ENCODE assay signal across 8 cellular contexts in genomic region chr19:11506101-11506555, GRCh38. TPM values are rescaled to one million over a fixed set of nuclear protein-coding genes. Genes with fewer than 3 reads are reported as not detected.
A peak's percentile ranks its signal among the peaks of the same experiment; 100 is the strongest.
DNase-seq lines count a peak whose midpoint lies in the region; ATAC-seq and TF ChIP-seq lines count a peak whose summit lies in the region.

No MANE protein-coding gene starts in this region.

- H3K79me2 ChIP-seq in DOHH2 (ENCODE audit: control insufficient read depth, low read length) (peaks cover 34% of the 10 kb centered on the region), Karpas-422 (ENCODE audit: low read length) (peaks cover 29% of the 10 kb centered on the region)

- H3K27ac ChIP-seq in DOHH2 (ENCODE audit: low read depth, low read length) (peak overlapping the region; percentile 76), Karpas-422 (ENCODE audit: low read length) (peak overlapping the region; percentile 68), colonic mucosa (peak overlapping the region; percentile 94), muscle layer of duodenum (ENCODE audit: low read length) (peak overlapping the region; percentile 39)

- TF ChIP-seq CTCF in DOHH2 (IDR thresholded peaks at IDR 0.05; ENCODE audit: low read depth, low read length, poor library complexity, severe bottlenecking) (no peak), colonic mucosa (IDR thresholded peaks at IDR 0.05) (no peak)

- peak overlapping the region; percentile 90 for H3K4me3 ChIP-seq in DOHH2 (ENCODE audit: low read length)
- H3K4me3 ChIP-seq in Karpas-422 (ENCODE audit: low read length): peak overlapping the region; percentile 86
- peak overlapping the region; percentile 98 for H3K4me3 ChIP-seq in colonic mucosa
- H3K4me3 ChIP-seq in muscle layer of duodenum (ENCODE audit: low read depth in 1 of 2, low read length in 2 of 2): peak overlapping the region; percentile 75 to 81

- peaks cover 25% of the 10 kb centered on the region for H3K4me1 ChIP-seq in DOHH2 (ENCODE audit: control insufficient read depth, low read length)
- H3K4me1 ChIP-seq in Karpas-422 (ENCODE audit: low read length): peaks cover 27% of the 10 kb centered on the region
- no peaks in the 10 kb centered on the region for H3K4me1 ChIP-seq in colonic mucosa
- H3K4me1 ChIP-seq in muscle layer of duodenum (ENCODE audit: control insufficient read depth in 1 of 2, insufficient read depth in 2 of 2, low read length in 2 of 2): peaks cover 0 to 11% of the 10 kb centered on the region in 2 donors

- no peaks in the 10 kb centered on the region for H4K20me1 ChIP-seq in DOHH2 (ENCODE audit: control insufficient read depth, insufficient read depth, low read depth, low read length)
- H4K20me1 ChIP-seq in Karpas-422 (ENCODE audit: insufficient read depth, low read depth, low read length): no peaks in the 10 kb centered on the region

- peak; percentile 18 for ATAC-seq in GM21786 (IDR thresholded peaks at IDR 0.05; ENCODE audit: unreplicated experiment)

- H3K9me3 ChIP-seq in DOHH2 (ENCODE audit: control insufficient read depth, insufficient read depth, low read length) (no peaks in the 10 kb centered on the region), Karpas-422 (ENCODE audit: low read length) (no peaks in the 10 kb centered on the region), colonic mucosa (no peaks in the 10 kb centered on the region), muscle layer of duodenum (ENCODE audit: control insufficient read depth in 1 of 2, low read length in 2 of 2) (no peaks in the 10 kb centered on the region)

- peak overlapping the region; percentile 21; the same call in 1 of the 2 replicates for H2AFZ ChIP-seq in Karpas-422 (ENCODE audit: low read length)

- intact Hi-C loops in colonic mucosa (cut with DNase I): no loop called here

- DNase-seq in Karpas-422 (no peak), colonic mucosa (no peak), NCI-H2171 (lab: John Stamatoyannopoulos, UW) (no peak), SW480 (ENCODE audit: low spot score) (no peak), A172 (ENCODE audit: low spot score) (no peak)

- peak overlapping the region; percentile 92 for H3K4me2 ChIP-seq in DOHH2 (ENCODE audit: low read length)
- H3K4me2 ChIP-seq in Karpas-422 (ENCODE audit: low read depth, low read length, poor library complexity, severe bottlenecking): peak overlapping the region; percentile 96

- peaks cover 15% of the 10 kb centered on the region for H3K36me3 ChIP-seq in DOHH2 (ENCODE audit: control insufficient read depth, low read length)
- H3K36me3 ChIP-seq in Karpas-422 (ENCODE audit: insufficient read depth, low read length): 0 out of 2 replicates have a peak, but pooled peaks cover 3% of the 10 kb centered on the region
- no peaks in the 10 kb centered on the region for H3K36me3 ChIP-seq in colonic mucosa
- peaks cover under 1 to 6% of the 10 kb centered on the region in 2 donors for H3K36me3 ChIP-seq in muscle layer of duodenum (ENCODE audit: control insufficient read depth in 1 of 2, insufficient read depth in 2 of 2, low read length in 2 of 2)

- no peaks in the 10 kb centered on the region for H3K9me2 ChIP-seq in DOHH2 (replicated peaks; ENCODE audit: control insufficient read depth, low read length)
- no peaks in the 10 kb centered on the region for H3K9me2 ChIP-seq in Karpas-422 (replicated peaks; ENCODE audit: insufficient read depth, low read length)

- peaks cover 5% of the 10 kb centered on the region; the same call in 1 of the 2 replicates for H3F3A ChIP-seq in DOHH2 (ENCODE audit: control insufficient read depth, insufficient read depth)

- H3K9ac ChIP-seq in Karpas-422 (ENCODE audit: low read length) (peak overlapping the region; percentile 89), colonic mucosa (ENCODE audit: low read depth in 2 of 2, low read length in 2 of 2) (peak overlapping the region; percentile 59 to 73)

- H3K27me3 ChIP-seq in DOHH2 (ENCODE audit: control insufficient read depth, low read length): no peaks in the 10 kb centered on the region
- H3K27me3 ChIP-seq in Karpas-422 (ENCODE audit: low read length): no peaks in the 10 kb centered on the region
- no peaks in the 10 kb centered on the region for H3K27me3 ChIP-seq in colonic mucosa
- H3K27me3 ChIP-seq in muscle layer of duodenum (ENCODE audit: low read depth, low read length): no peaks in the 10 kb centered on the region

RNA-seq across cellular contexts. Expression of gene ZNF653, which starts 0.5 kb away (rescaled TPM):
- 6.1 and 11.3 TPM in 2 replicates for total RNA-seq in Karpas-422 (2014; rRNA removed; shearing (Covaris generic); ENCODE audit: low replicate concordance)
- 10 to 100 TPM; 10.6 to 14.2 TPM for total RNA-seq in colonic mucosa
- total RNA-seq in A172 (2014; rRNA removed; shearing (Covaris generic)): 5.2 and 21.2 TPM in 2 replicates

RNA-seq across cellular contexts. Expression of gene ECSIT, which starts 22.8 kb away (rescaled TPM):
- 59.8 and 86.0 TPM in 2 replicates for total RNA-seq in Karpas-422 (2014; rRNA removed; shearing (Covaris generic); ENCODE audit: low replicate concordance)
- 100 to 1,000 TPM in 1 of 2 donors, 10 to 100 TPM in 1; 62.8 to 124 TPM for total RNA-seq in colonic mucosa
- total RNA-seq in A172 (2014; rRNA removed; shearing (Covaris generic)): 44.0 and 54.0 TPM in 2 replicates

RNA-seq across cellular contexts. Expression of gene ELAVL3, which starts 25.3 kb away (rescaled TPM):
- total RNA-seq in Karpas-422 (2014; rRNA removed; shearing (Covaris generic); ENCODE audit: low replicate concordance): not detected in 2 replicates
- under 1 TPM; 0.25 to 0.50 TPM for total RNA-seq in colonic mucosa
- not detected in 2 replicates for total RNA-seq in A172 (2014; rRNA removed; shearing (Covaris generic))

RNA-seq across cellular contexts. Expression of gene CNN1, which starts 32.5 kb away (rescaled TPM):
- total RNA-seq in Karpas-422 (2014; rRNA removed; shearing (Covaris generic); ENCODE audit: low replicate concordance): not detected in 2 replicates
- total RNA-seq in colonic mucosa: 100 to 1,000 TPM in 1 of 2 donors, 10 to 100 TPM in 1; 10.7 to 354 TPM
- total RNA-seq in A172 (2014; rRNA removed; shearing (Covaris generic)): 0.78 and 1.9 TPM in 2 replicates

RNA-seq across cellular contexts. Expression of gene ELOF1, which starts 52.9 kb away (rescaled TPM):
- 52.5 and 84.1 TPM in 2 replicates for total RNA-seq in Karpas-422 (2014; rRNA removed; shearing (Covaris generic); ENCODE audit: low replicate concordance)
- 10 to 100 TPM; 33.8 to 59.8 TPM for total RNA-seq in colonic mucosa
- total RNA-seq in A172 (2014; rRNA removed; shearing (Covaris generic)): 66.7 and 69.2 TPM in 2 replicates

Comparison
In these comparisons a context has a peak if more than half of its experiments do, and no peak if none do; other contexts are left out.
1. H3K27ac ChIP-seq: peak in every context shown above with its lines; median percentile 94 in colonic mucosa; 76 in DOHH2; 68 in Karpas-422; 39 in muscle layer of duodenum.